In the genomic region with DNA sequence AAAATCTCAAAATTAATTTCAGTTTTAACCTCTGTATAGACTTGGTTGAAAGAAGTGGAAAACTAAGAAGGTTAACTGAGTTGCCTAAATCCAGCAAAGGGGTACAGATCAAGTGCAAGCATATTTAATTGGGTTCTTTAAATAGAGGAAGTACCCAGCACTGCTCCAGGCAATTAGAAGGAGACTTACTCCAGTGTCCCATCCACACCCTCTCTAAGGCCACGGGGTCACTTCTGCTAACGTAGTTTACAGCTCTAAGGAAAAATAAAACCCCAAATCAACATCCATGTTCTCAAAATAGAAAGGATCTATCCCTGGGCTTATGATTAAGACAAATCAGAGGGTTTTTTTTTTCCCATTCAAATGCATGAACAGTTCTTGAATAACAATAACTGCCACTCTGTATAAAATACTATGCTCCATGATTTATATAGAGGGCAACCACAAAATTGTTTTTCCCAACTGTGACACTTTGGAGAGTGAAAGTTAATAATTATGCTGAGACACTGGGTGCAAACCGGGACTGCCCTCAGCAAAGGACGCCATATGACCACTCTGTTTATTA, we compare ENCODE assay signal across 8 cellular contexts.
DNase-seq lines count a peak whose midpoint lies in the region; ATAC-seq and TF ChIP-seq lines count a peak whose summit lies in the region.

No MANE protein-coding gene starts in this region.

- peaks cover 6% of the 10 kb centered on the region for H3K4me1 Mint-ChIP-seq in memory B cell

- H3K27ac Mint-ChIP-seq in memory B cell = no peak overlapping the region

- H3K36me3 Mint-ChIP-seq in memory B cell = no peaks in the 10 kb centered on the region

- DNase-seq in HAP-1 (ENCODE audit: low spot score in 2 of 2) = peak; percentile 62 to 93
- no peak for DNase-seq in memory B cell (ENCODE audit: low spot score in 2 of 2)
- no peak for DNase-seq in SW 1271 (lab: John Stamatoyannopoulos, UW)
- DNase-seq in T1000 (lab: John Stamatoyannopoulos, UW) = no peak
- DNase-seq in NCI-H510A treated with DMSO at 0.1 percent for 48 hours (lab: John Stamatoyannopoulos, UW) = no peak

- TF ChIP-seq CTCF in C4-2B (conservative IDR thresholded peaks at IDR 0.05) (no peak), VCaP (conservative IDR thresholded peaks at IDR 0.05) (no peak)

- H3K9me3 Mint-ChIP-seq in memory B cell = no peaks in the 10 kb centered on the region

- H3K4me3 Mint-ChIP-seq in memory B cell = peak overlapping the region; percentile 28

- peaks cover 30% of the 10 kb centered on the region for H3K4me1 ChIP-seq in HAP-1

- in situ Hi-C loops in HAP-1 (cut with MboI; ENCODE audit: low sequenced_read_pairs) = no loop called here

- H3K27me3 Mint-ChIP-seq in memory B cell = peaks cover 1% of the 10 kb centered on the region

- no peak overlapping the region for H3K4me3 ChIP-seq in HAP-1

- H3K27ac ChIP-seq in C4-2B = peak overlapping the region; percentile 58; the same call in 1 of the 2 replicates
- peak overlapping the region; percentile 73 for H3K27ac ChIP-seq in VCaP

- peak; percentile 23 for ATAC-seq in memory B cell (ENCODE audit: low read depth)
- no peak for ATAC-seq in HG02981 (IDR thresholded peaks at IDR 0.05; ENCODE audit: unreplicated experiment)

- H3K9me3 ChIP-seq in HAP-1 = no peaks in the 10 kb centered on the region

- H3K27me3 ChIP-seq in HAP-1 (ENCODE audit: low read depth) = no peaks in the 10 kb centered on the region

- H3K36me3 ChIP-seq in HAP-1 (replicated peaks) = no peaks in the 10 kb centered on the region

Comparison
In these comparisons a context has a peak if more than half of its experiments do, and no peak if none do; other contexts are left out.
1. DNase-seq: peak in HAP-1 (2 of 2); none in memory B cell (0 of 2), SW 1271 (0 of 2), T1000 (single experiment) and NCI-H510A treated with DMSO at 0.1 percent for 48 hours (single experiment).